In genomic region chr13:45674908-45675307, GRCh38 we compare ENCODE assay signal across 1 cellular context.
TF ChIP-seq lines count a peak whose summit lies in the region.

No MANE protein-coding gene starts in this region.

TF ChIP-seq in GM23338, 12 proteins besides CTCF, POLR2A, EP300 and RAD21 (continued from another document):
- TF ChIP-seq ZNF462 (CRISPR knock-in tag; IDR thresholded peaks at IDR 0.05), result no peak
- no peak for TF ChIP-seq CREB1 (CRISPR knock-in tag; IDR thresholded peaks at IDR 0.05; ENCODE audit: low read depth)
- no peak for TF ChIP-seq REST (IDR thresholded peaks at IDR 0.05; ENCODE audit: unreplicated experiment)
- TF ChIP-seq ETS1 (IDR thresholded peaks at IDR 0.05), result no peak
- no peak for TF ChIP-seq NANOG (IDR thresholded peaks at IDR 0.05; ENCODE audit: borderline replicate concordance)
- TF ChIP-seq POLR2AphosphoS5 (IDR thresholded peaks at IDR 0.05; ENCODE audit: low read depth), result no peak
- TF ChIP-seq ZNF331 (CRISPR knock-in tag; IDR thresholded peaks at IDR 0.05; ENCODE audit: low read depth), result no peak
- no peak for TF ChIP-seq EZH2phosphoT487 (IDR thresholded peaks at IDR 0.05; ENCODE audit: unreplicated experiment)
- no peak for TF ChIP-seq STAT1 (IDR thresholded peaks at IDR 0.05; ENCODE audit: unreplicated experiment)
